ENCODE assay signal across 28 cellular contexts in the genomic region with DNA sequence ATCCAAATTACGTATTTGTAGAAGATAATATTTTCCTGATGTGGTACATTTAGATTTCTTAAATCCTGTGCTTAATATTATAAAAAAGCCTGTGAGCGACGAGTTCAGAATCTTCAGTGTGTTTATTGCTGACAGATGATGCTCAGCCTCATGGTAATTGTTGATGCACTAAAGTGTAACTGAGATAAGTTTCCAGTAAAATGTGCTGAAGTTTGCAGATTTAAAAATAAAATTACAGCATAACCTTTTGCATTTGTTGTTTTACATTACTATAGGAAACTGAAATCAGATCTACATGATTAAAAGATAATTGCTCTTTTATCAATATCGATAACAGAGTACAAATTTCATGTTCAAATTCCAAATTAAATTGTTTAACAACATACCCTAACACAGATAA.
"Had no signal": no experiment of that assay in that cellular context is flagged by ENCODE, and none has a peak within 500 bp of the region (broad histone marks: within the 10 kb centered on the region; RNA-seq: fewer than 3 reads in every experiment).

No MANE protein-coding gene starts in this region.

- DNase-seq: colonic mucosa; cortex of kidney; dermis blood vessel endothelial cell; dorsolateral prefrontal cortex; effector CD4-positive, alpha-beta T cell; effector CD8-positive, alpha-beta T cell; effector memory CD4-positive, alpha-beta T cell; effector memory CD8-positive, alpha-beta T cell; endodermal cell; erythroblast; esophagus squamous epithelium; foreskin fibroblast; foreskin keratinocyte; foreskin melanocyte; gastrocnemius medialis; glutamatergic neuron; head of caudate nucleus; heart left ventricle; heart right ventricle had no signal

- H3K36me3 ChIP-seq: colonic mucosa, esophagus muscularis mucosa, esophagus squamous epithelium, gastrocnemius medialis, gastroesophageal sphincter, heart left ventricle, heart right ventricle had no signal

- H3K4me3 ChIP-seq: colonic mucosa, coronary artery, dorsolateral prefrontal cortex, esophagus muscularis mucosa, esophagus squamous epithelium, gastrocnemius medialis, gastroesophageal sphincter, heart left ventricle, heart right ventricle had no signal

- H3K4me1 ChIP-seq: colonic mucosa, esophagus muscularis mucosa, esophagus squamous epithelium, foreskin keratinocyte, gastrocnemius medialis, gastroesophageal sphincter, heart left ventricle, heart right ventricle had no signal

- H3K27ac ChIP-seq: colonic mucosa, coronary artery, dorsolateral prefrontal cortex, epithelial cell of prostate, esophagus muscularis mucosa, esophagus squamous epithelium, foreskin keratinocyte, gastrocnemius medialis, gastroesophageal sphincter, heart left ventricle, heart right ventricle had no signal

- FAIRE-seq: colon, endometrium, endothelial cell of umbilical vein, frontal cortex had no signal

- H3K9me3 ChIP-seq: colonic mucosa, esophagus muscularis mucosa, esophagus squamous epithelium, gastrocnemius medialis, gastroesophageal sphincter, heart left ventricle, heart right ventricle had no signal

- ATAC-seq: effector memory CD8-positive, alpha-beta T cell; esophagus mucosa; foreskin keratinocyte; gastrocnemius medialis; gastroesophageal sphincter; heart left ventricle; heart right ventricle had no signal

- H3K27me3 ChIP-seq: colonic mucosa, dorsolateral prefrontal cortex, esophagus muscularis mucosa, esophagus squamous epithelium, gastrocnemius medialis, gastroesophageal sphincter, heart left ventricle, heart right ventricle had no signal
